ENCODE assay signal across 6 cellular contexts in genomic region chr16:75240633-75241032, GRCh38. TPM values are rescaled to one million over a fixed set of nuclear protein-coding genes. Genes with fewer than 3 reads are reported as not detected.
"Had no signal": no experiment of that assay in that cellular context is flagged by ENCODE, and none has a peak within 500 bp of the region (broad histone marks: within the 10 kb centered on the region; RNA-seq: fewer than 3 reads in every experiment).

No MANE protein-coding gene starts in this region.

RNA-seq across cellular contexts. Expression of gene CTRB1, which starts 21.8 kb away (rescaled TPM):
- total RNA-seq: activated T-helper 17 cell treated with anti-CD3 and anti-CD28 coated beads, Interleukin-2, amount 50 U/mL, for 72 hours; dermis microvascular lymphatic vessel endothelial cell; kidney epithelial cell; subcutaneous adipose tissue; upper lobe of right lung had no signal
- polyA plus RNA-seq: neural cell had no signal

RNA-seq across cellular contexts. Expression of gene CTRB2, which starts 33.7 kb away (rescaled TPM):
- total RNA-seq: activated T-helper 17 cell treated with anti-CD3 and anti-CD28 coated beads, Interleukin-2, amount 50 U/mL, for 72 hours; dermis microvascular lymphatic vessel endothelial cell; kidney epithelial cell; subcutaneous adipose tissue had no signal
- polyA plus RNA-seq: neural cell had no signal
